Comparison of ENCODE assay signal across 8 cellular contexts in the genomic region with DNA sequence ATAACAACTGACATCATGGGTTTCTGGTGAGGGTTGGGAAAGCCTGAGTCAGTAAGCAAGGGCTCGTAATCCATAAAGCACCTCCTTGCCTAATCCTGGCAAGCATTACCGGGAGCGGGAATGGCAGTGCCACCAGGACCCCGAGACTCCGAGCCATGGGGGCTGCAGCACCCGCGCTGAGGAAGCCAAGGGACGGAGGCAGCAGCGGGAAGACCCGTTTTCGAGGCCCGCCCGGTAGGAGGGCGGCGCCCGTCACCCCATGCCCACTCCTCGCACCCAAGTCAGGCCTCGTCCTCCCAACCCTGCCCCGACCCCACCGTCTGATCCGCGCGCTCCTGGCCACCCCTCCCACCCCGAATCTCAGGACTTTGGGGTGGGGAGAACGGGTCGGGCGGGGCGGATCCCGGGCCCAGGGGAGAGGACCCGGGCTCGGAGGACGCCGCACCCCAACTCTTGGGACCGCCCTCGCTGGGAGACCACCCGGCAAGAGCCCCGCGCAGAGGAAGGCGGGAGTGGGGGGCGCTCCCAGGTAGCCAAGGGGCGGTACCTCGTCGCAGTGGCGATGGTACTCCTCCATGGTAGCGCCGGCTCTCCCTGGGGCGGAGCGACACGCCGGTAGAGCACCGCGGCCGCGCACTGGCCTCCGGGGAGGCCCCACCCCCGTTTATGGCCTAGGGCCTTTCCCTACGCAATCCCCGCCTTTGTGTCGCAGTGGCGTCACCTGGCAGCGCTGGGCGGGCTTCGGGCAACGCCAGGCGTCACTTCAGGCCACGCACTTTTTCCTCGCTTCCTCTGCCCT. TPM values are rescaled to one million over a fixed set of nuclear protein-coding genes. Genes with fewer than 3 reads are reported as not detected.
DNase-seq lines count a peak whose midpoint lies in the region; ATAC-seq and TF ChIP-seq lines count a peak whose summit lies in the region.

TSS of gene DYNLT3 (minus strand) at position 638 of the 799 bp plus-strand sequence. CDS start at position 577, 61 bp downstream.

- no peaks in the 10 kb centered on the region for H3K4me1 ChIP-seq in neural progenitor cell
- peaks cover 0 to 4% (median 0%) of the 10 kb centered on the region in 5 donors for H3K4me1 ChIP-seq in subcutaneous abdominal adipose tissue (ENCODE audit: control insufficient read depth in 5 of 5, insufficient read depth in 5 of 5, low read length in 5 of 5)

- H3K36me3 Mint-ChIP-seq in neural progenitor cell = no peaks in the 10 kb centered on the region

- no peak within 1 kb of the TSS for H2AFZ ChIP-seq in neural progenitor cell (replicated peaks)

- ATAC-seq in GM21723 (IDR thresholded peaks at IDR 0.05; ENCODE audit: unreplicated experiment) = peak; percentile 100

- no peak for TF ChIP-seq CTCF in neural progenitor cell (IDR thresholded peaks at IDR 0.05)

- no peaks in the 10 kb centered on the region for H3K9me3 ChIP-seq in neural progenitor cell (ENCODE audit: low read depth)
- H3K9me3 ChIP-seq in subcutaneous abdominal adipose tissue (ENCODE audit: control insufficient read depth in 5 of 5, low read length in 5 of 5) = no peaks in the 10 kb centered on the region

- no peaks in the 10 kb centered on the region for H3F3A ChIP-seq in neural progenitor cell (ENCODE audit: low read depth)

- no peaks in the 10 kb centered on the region for H3K36me3 ChIP-seq in neural progenitor cell
- no peaks in the 10 kb centered on the region for H3K36me3 ChIP-seq in subcutaneous abdominal adipose tissue (ENCODE audit: control insufficient read depth in 5 of 5, insufficient read depth in 5 of 5, low read length in 5 of 5)

- peak within 1 kb of the TSS; percentile 56 for H3K4me3 ChIP-seq in neural progenitor cell
- H3K4me3 ChIP-seq in subcutaneous abdominal adipose tissue (ENCODE audit: low read depth in 1 of 5, low read length in 5 of 5) = peak within 1 kb of the TSS; percentile 70 to 75 (median 73)

- peak within 1 kb of the TSS; percentile 78 for H3K4me3 Mint-ChIP-seq in neural progenitor cell

- no peak within 1 kb of the TSS for H3K27ac Mint-ChIP-seq in neural progenitor cell

- peak; percentile 85 for DNase-seq in DMS53 treated with DMSO at 0.1 percent for 48 hours (lab: John Stamatoyannopoulos, UW; ENCODE audit: unreplicated experiment)
- DNase-seq in Kasumi-1 (lab: John Stamatoyannopoulos, UW) = peak; percentile 63 to 70
- DNase-seq in SHP77 treated with DMSO at 0.1 percent for 48 hours (lab: John Stamatoyannopoulos, UW) = peak; percentile 66
- DNase-seq in activated naive CD4-positive, alpha-beta T cell (lab: John Stamatoyannopoulos, UW) = peak; percentile 10 to 65 (median 34)
- peak; percentile 52 for DNase-seq in foreskin melanocyte
- DNase-seq in neural progenitor cell (ENCODE audit: low spot score) = peak; percentile 88

- H3K79me2 ChIP-seq in neural progenitor cell (ENCODE audit: low read depth) = no peaks in the 10 kb centered on the region

- peaks cover 3% of the 10 kb centered on the region for H3K9me3 Mint-ChIP-seq in neural progenitor cell

- H3K27ac ChIP-seq in neural progenitor cell (no peak within 1 kb of the TSS), subcutaneous abdominal adipose tissue (ENCODE audit: low read depth, low read length) (peak within 1 kb of the TSS; percentile 41)

- no peaks in the 10 kb centered on the region for H3K4me1 Mint-ChIP-seq in neural progenitor cell

- no peaks in the 10 kb centered on the region for H4K20me1 ChIP-seq in neural progenitor cell (ENCODE audit: low read depth)

- peaks cover 5% of the 10 kb centered on the region for H3K27me3 Mint-ChIP-seq in neural progenitor cell (ENCODE audit: insufficient read depth, low read depth)

- H3K4me2 ChIP-seq in neural progenitor cell = peak within 1 kb of the TSS; percentile 71

- H3K27me3 ChIP-seq in neural progenitor cell = no peaks in the 10 kb centered on the region
- peaks cover 0 to 6% (median 0%) of the 10 kb centered on the region in 5 donors for H3K27me3 ChIP-seq in subcutaneous abdominal adipose tissue (ENCODE audit: control insufficient read depth in 5 of 5, insufficient read depth in 4 of 5, low read length in 5 of 5)

- H3K9ac ChIP-seq in neural progenitor cell (no peak within 1 kb of the TSS), subcutaneous abdominal adipose tissue (ENCODE audit: low read length in 5 of 5) (peak within 1 kb of the TSS in 4 of 5 donors; percentile 60 to 75 (median 74))

RNA-seq across cellular contexts. Expression of gene DYNLT3, which starts in this region (rescaled TPM):
- total RNA-seq in neural progenitor cell (ENCODE audit: low replicate concordance) = 8.3 and 12.1 TPM in 2 replicates

Comparison
In these comparisons a context has a peak if more than half of its experiments do, and no peak if none do; other contexts are left out.
1. DNase-seq: peak in every context shown above with its lines; median percentile 88 in neural progenitor cell; 85 in DMS53 treated with DMSO at 0.1 percent for 48 hours; 66 in Kasumi-1; 66 in SHP77 treated with DMSO at 0.1 percent for 48 hours; 52 in foreskin melanocyte; 34 in activated naive CD4-positive, alpha-beta T cell.